Comparison of ENCODE assay signal across 1 cellular context in the genomic region with DNA sequence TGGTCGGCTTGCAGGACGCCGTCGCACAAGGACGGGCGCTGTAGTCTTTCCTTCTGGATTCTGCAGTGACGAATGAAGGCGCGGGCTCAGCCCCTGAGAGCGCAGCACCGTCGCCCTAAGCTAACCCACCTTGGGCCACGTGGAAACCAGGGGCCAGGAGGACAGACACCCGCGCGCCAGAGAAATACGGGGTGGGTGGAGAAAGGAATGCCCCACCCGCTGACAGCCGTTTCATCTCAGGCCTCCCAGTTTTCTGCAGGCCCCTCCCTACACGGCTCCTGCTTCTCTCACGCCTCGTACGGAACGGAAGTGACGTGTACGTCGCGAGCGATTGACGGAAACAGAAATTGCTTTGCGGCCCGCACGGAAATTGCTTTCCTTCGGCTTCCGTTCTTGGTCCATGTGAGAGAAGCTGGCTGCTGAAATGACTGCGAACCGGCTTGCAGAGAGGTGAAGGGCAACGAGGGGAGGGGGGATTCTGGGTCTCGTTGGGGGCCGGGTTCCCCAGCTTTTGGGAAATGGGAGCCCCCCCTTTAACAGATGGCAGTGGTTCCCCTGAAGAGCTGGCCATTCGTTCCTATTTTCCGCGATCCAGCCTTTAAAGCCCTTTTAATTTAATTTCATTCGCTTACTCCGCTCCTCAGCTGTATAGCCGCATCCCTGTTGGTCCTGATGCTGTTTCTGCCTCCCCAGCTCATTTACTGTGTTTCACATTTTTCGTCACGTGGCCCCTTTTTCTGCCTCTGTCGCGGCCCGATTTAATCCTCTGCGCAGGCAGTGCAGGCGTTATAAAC.
A peak's percentile ranks its signal among the peaks of the same experiment; 100 is the strongest.
TF ChIP-seq lines count a peak whose summit lies in the region.

TSS of gene UTP14A (plus strand) at position 378 of the 794 bp plus-strand sequence. CDS start at position 425, 47 bp downstream.

TF ChIP-seq in K562, 482 proteins besides CTCF, POLR2A, EP300 and RAD21 (continued from another document and continues in another):
- TF ChIP-seq, protein P1, sequence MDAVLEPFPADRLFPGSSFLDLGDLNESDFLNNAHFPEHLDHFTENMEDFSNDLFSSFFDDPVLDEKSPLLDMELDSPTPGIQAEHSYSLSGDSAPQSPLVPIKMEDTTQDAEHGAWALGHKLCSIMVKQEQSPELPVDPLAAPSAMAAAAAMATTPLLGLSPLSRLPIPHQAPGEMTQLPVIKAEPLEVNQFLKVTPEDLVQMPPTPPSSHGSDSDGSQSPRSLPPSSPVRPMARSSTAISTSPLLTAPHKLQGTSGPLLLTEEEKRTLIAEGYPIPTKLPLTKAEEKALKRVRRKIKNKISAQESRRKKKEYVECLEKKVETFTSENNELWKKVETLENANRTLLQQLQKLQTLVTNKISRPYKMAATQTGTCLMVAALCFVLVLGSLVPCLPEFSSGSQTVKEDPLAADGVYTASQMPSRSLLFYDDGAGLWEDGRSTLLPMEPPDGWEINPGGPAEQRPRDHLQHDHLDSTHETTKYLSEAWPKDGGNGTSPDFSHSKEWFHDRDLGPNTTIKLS (IDR thresholded peaks at IDR 0.05; ENCODE audit: borderline replicate concordance, low read depth): peak; percentile 85
- no peak for TF ChIP-seq EWSR1 (IDR thresholded peaks at IDR 0.05; ENCODE audit: borderline replicate concordance, low read depth, partially characterized antibody)
- no peak for TF ChIP-seq ZNF436 (CRISPR knock-in tag; IDR thresholded peaks at IDR 0.05)
- no peak for TF ChIP-seq ZNF165 (CRISPR knock-in tag; IDR thresholded peaks at IDR 0.05; ENCODE audit: borderline replicate concordance)
- TF ChIP-seq CLOCK (CRISPR knock-in tag; IDR thresholded peaks at IDR 0.05; ENCODE audit: borderline replicate concordance): no peak
- no peak for TF ChIP-seq KLF16 (IDR thresholded peaks at IDR 0.05)
- peak; percentile 88 for TF ChIP-seq MYC (IDR thresholded peaks at IDR 0.05; ENCODE audit: low read depth, low read length)
- TF ChIP-seq MYC (CRISPR knock-in tag; IDR thresholded peaks at IDR 0.05; ENCODE audit: borderline replicate concordance, low read depth): no peak; the same call in 1 of the 2 replicates
- TF ChIP-seq ZNF121 (CRISPR knock-in tag; conservative IDR thresholded peaks at IDR 0.05): no peak
- no peak for TF ChIP-seq GATA2 (CRISPR knock-in tag; IDR thresholded peaks at IDR 0.05)
- no peak for TF ChIP-seq PYGO2 (tag; IDR thresholded peaks at IDR 0.05)
- TF ChIP-seq E2F4 (CRISPR knock-in tag; IDR thresholded peaks at IDR 0.05; ENCODE audit: low read depth): no peak
- TF ChIP-seq SMAD3 (CRISPR knock-in tag; conservative IDR thresholded peaks at IDR 0.05): no peak
- TF ChIP-seq STAT5A (IDR thresholded peaks at IDR 0.05; ENCODE audit: borderline replicate concordance, low read length): no peak
- TF ChIP-seq CHD4 (IDR thresholded peaks at IDR 0.05; ENCODE audit: insufficient read depth, insufficient replicate concordance, low read depth, low read length, poor library complexity, severe bottlenecking): no peak
- TF ChIP-seq THAP12 (CRISPR knock-in tag; IDR thresholded peaks at IDR 0.05): no peak
- peak; percentile 75 for TF ChIP-seq USF1 (CRISPR knock-in tag; IDR thresholded peaks at IDR 0.05)
- TF ChIP-seq, protein P2, sequence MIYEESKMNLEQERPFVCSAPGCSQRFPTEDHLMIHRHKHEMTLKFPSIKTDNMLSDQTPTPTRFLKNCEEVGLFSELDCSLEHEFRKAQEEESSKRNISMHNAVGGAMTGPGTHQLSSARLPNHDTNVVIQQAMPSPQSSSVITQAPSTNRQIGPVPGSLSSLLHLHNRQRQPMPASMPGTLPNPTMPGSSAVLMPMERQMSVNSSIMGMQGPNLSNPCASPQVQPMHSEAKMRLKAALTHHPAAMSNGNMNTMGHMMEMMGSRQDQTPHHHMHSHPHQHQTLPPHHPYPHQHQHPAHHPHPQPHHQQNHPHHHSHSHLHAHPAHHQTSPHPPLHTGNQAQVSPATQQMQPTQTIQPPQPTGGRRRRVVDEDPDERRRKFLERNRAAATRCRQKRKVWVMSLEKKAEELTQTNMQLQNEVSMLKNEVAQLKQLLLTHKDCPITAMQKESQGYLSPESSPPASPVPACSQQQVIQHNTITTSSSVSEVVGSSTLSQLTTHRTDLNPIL (CRISPR knock-in tag; IDR thresholded peaks at IDR 0.05): no peak
- no peak for TF ChIP-seq ZKSCAN8 (CRISPR knock-in tag; IDR thresholded peaks at IDR 0.05)
- no peak for TF ChIP-seq SAFB2 (IDR thresholded peaks at IDR 0.05; ENCODE audit: borderline replicate concordance, low read depth, low read length, severe bottlenecking)
- 0 out of 2 replicates have a peak, but pooled peaks have one; percentile 39 for TF ChIP-seq SP1 (CRISPR knock-in tag; IDR thresholded peaks at IDR 0.05)
- TF ChIP-seq L3MBTL2 (IDR thresholded peaks at IDR 0.05): peak; percentile 97
- TF ChIP-seq IRF2 (CRISPR knock-in tag; IDR thresholded peaks at IDR 0.05): no peak
- no peak for TF ChIP-seq HDAC6 (IDR thresholded peaks at IDR 0.05; ENCODE audit: low read depth, low read length)
- TF ChIP-seq, protein P3, sequence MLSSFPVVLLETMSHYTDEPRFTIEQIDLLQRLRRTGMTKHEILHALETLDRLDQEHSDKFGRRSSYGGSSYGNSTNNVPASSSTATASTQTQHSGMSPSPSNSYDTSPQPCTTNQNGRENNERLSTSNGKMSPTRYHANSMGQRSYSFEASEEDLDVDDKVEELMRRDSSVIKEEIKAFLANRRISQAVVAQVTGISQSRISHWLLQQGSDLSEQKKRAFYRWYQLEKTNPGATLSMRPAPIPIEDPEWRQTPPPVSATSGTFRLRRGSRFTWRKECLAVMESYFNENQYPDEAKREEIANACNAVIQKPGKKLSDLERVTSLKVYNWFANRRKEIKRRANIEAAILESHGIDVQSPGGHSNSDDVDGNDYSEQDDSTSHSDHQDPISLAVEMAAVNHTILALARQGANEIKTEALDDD (IDR thresholded peaks at IDR 0.05): no peak
- TF ChIP-seq CEBPG (CRISPR knock-in tag; IDR thresholded peaks at IDR 0.05): no peak
- no peak for TF ChIP-seq CEBPG (tag; conservative IDR thresholded peaks at IDR 0.05 in 1 of 2, IDR thresholded peaks at IDR 0.05 in 1 of 2)
- TF ChIP-seq PRMT5 (CRISPR knock-in tag; IDR thresholded peaks at IDR 0.05): no peak
- no peak for TF ChIP-seq CEBPB (tag; IDR thresholded peaks at IDR 0.05)
- TF ChIP-seq SMAD2 (IDR thresholded peaks at IDR 0.05; ENCODE audit: low read depth, low read length): no peak
- TF ChIP-seq PPARD (CRISPR knock-in tag; IDR thresholded peaks at IDR 0.05): no peak
- TF ChIP-seq ZBTB34 (CRISPR knock-in tag; IDR thresholded peaks at IDR 0.05): no peak
- TF ChIP-seq, protein P4, sequence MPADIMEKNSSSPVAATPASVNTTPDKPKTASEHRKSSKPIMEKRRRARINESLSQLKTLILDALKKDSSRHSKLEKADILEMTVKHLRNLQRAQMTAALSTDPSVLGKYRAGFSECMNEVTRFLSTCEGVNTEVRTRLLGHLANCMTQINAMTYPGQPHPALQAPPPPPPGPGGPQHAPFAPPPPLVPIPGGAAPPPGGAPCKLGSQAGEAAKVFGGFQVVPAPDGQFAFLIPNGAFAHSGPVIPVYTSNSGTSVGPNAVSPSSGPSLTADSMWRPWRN (IDR thresholded peaks at IDR 0.05; ENCODE audit: low read depth): no peak
- no peak for TF ChIP-seq COPS2 (conservative IDR thresholded peaks at IDR 0.05)
- TF ChIP-seq NFIC (IDR thresholded peaks at IDR 0.05): no peak
- no peak for TF ChIP-seq GTF2E2 (tag; IDR thresholded peaks at IDR 0.05)
- no peak for TF ChIP-seq MCM2 (IDR thresholded peaks at IDR 0.05; ENCODE audit: low read depth)
- no peak for TF ChIP-seq MYBL2 (IDR thresholded peaks at IDR 0.05; ENCODE audit: low read depth)
- TF ChIP-seq MYBL2 (CRISPR knock-in tag; IDR thresholded peaks at IDR 0.05; ENCODE audit: borderline replicate concordance): no peak
- peak; percentile 74 for TF ChIP-seq PHF20 (IDR thresholded peaks at IDR 0.05; ENCODE audit: partially characterized antibody)
- no peak for TF ChIP-seq ZNF184 (CRISPR knock-in tag; IDR thresholded peaks at IDR 0.05)
- TF ChIP-seq, protein P5, sequence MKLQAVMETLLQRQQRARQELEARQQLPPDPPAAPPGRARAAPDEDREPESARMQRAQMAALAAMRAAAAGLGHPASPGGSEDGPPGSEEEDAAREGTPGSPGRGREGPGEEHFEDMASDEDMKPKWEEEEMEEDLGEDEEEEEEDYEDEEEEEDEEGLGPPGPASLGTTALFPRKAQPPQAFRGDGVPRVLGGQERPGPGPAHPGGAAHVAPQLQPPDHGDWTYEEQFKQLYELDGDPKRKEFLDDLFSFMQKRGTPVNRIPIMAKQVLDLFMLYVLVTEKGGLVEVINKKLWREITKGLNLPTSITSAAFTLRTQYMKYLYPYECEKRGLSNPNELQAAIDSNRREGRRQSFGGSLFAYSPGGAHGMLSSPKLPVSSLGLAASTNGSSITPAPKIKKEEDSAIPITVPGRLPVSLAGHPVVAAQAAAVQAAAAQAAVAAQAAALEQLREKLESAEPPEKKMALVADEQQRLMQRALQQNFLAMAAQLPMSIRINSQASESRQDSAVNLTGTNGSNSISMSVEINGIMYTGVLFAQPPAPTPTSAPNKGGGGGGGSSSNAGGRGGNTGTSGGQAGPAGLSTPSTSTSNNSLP (IDR thresholded peaks at IDR 0.05; ENCODE audit: borderline replicate concordance, low read depth, low read length): no peak
- TF ChIP-seq, protein P6, sequence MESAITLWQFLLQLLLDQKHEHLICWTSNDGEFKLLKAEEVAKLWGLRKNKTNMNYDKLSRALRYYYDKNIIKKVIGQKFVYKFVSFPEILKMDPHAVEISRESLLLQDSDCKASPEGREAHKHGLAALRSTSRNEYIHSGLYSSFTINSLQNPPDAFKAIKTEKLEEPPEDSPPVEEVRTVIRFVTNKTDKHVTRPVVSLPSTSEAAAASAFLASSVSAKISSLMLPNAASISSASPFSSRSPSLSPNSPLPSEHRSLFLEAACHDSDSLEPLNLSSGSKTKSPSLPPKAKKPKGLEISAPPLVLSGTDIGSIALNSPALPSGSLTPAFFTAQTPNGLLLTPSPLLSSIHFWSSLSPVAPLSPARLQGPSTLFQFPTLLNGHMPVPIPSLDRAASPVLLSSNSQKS (CRISPR knock-in tag; IDR thresholded peaks at IDR 0.05): no peak
- TF ChIP-seq ELF2 (CRISPR knock-in tag; IDR thresholded peaks at IDR 0.05): no peak
- TF ChIP-seq ZNF354B (CRISPR knock-in tag; IDR thresholded peaks at IDR 0.05): no peak
- no peak for TF ChIP-seq CCNT2 (IDR thresholded peaks at IDR 0.05; ENCODE audit: borderline replicate concordance, extremely low read depth, insufficient read length, low read depth, low read length)
